8 cellular contexts compared by ENCODE assay signal in genomic region chr1:36149973-36150295, GRCh38. TPM values are rescaled to one million over a fixed set of nuclear protein-coding genes. Genes with fewer than 3 reads are reported as not detected.
DNase-seq lines count a peak whose midpoint lies in the region; ATAC-seq and TF ChIP-seq lines count a peak whose summit lies in the region.

No MANE protein-coding gene starts in this region.

- TF ChIP-seq CTCF in right lobe of liver (IDR thresholded peaks at IDR 0.05) (no peak), tibial artery (IDR thresholded peaks at IDR 0.05) (no peak)

- WGBS in right lobe of liver (ENCODE audit: insufficient coverage, low coverage, low lambda C conversion rate, missing lambda C conversion rate): 22% methylated on average over 5 of the region's 6 CpGs

- peaks cover 14% of the 10 kb centered on the region for H3K36me3 Mint-ChIP-seq in activated naive CD8-positive, alpha-beta T cell treated with anti-CD3 and anti-CD28 coated beads for 36 hours

- peak overlapping the region; percentile 95 for H3K27ac Mint-ChIP-seq in activated naive CD8-positive, alpha-beta T cell treated with anti-CD3 and anti-CD28 coated beads for 36 hours

- no peaks in the 10 kb centered on the region for H3K9me3 ChIP-seq in right lobe of liver
- no peaks in the 10 kb centered on the region for H3K9me3 ChIP-seq in tibial artery

- no peaks in the 10 kb centered on the region for H3K36me3 ChIP-seq in right lobe of liver
- H3K36me3 ChIP-seq in tibial artery: peaks cover 0 to 5% (median 3%) of the 10 kb centered on the region in 3 donors

- no peaks in the 10 kb centered on the region for H3K27me3 Mint-ChIP-seq in activated naive CD8-positive, alpha-beta T cell treated with anti-CD3 and anti-CD28 coated beads for 36 hours

- intact Hi-C loops in right lobe of liver (cut with DNase I): loop anchor here (5.0 kb wide), 1 partner anchor 37 kb away; no protein-coding TSS in a partner anchor
- intact Hi-C loops in tibial artery (cut with DNase I; ENCODE audit: low total_unique reads): loop anchor here (2.0 to 5.0 kb wide), 2 partner anchors 37 to 75 kb away; partner anchors contain the start of gene THRAP3
- intact Hi-C loops in left colon (cut with DNase I, micrococcal nuclease): loop anchor here in 1 of 2 donors (5.0 kb wide), 1 partner anchor 137 kb away; no protein-coding TSS in a partner anchor

- no peak overlapping the region for H3K4me3 ChIP-seq in right lobe of liver
- peak overlapping the region; percentile 84 to 93 for H3K4me3 ChIP-seq in tibial artery

- H3K4me1 ChIP-seq in right lobe of liver: peaks cover 0 to 39% (median 13%) of the 10 kb centered on the region in 4 donors
- peaks cover 0 to 67% (median 39%) of the 10 kb centered on the region in 4 donors for H3K4me1 ChIP-seq in tibial artery

- no peaks in the 10 kb centered on the region for H3K27me3 ChIP-seq in right lobe of liver
- H3K27me3 ChIP-seq in tibial artery: no peaks in the 10 kb centered on the region

- TF ChIP-seq POLR2A in right lobe of liver (IDR thresholded peaks at IDR 0.05): no peak

- no peaks in the 10 kb centered on the region for H3K9me3 Mint-ChIP-seq in activated naive CD8-positive, alpha-beta T cell treated with anti-CD3 and anti-CD28 coated beads for 36 hours

- ATAC-seq in right lobe of liver (no peak), GM21528 (IDR thresholded peaks at IDR 0.05; ENCODE audit: low FRiP score, unreplicated experiment) (no peak), left colon (no peak), GM18909 (IDR thresholded peaks at IDR 0.05; ENCODE audit: poor library complexity, unreplicated experiment) (no peak)

- peak overlapping the region; percentile 93 for H3K4me3 Mint-ChIP-seq in activated naive CD8-positive, alpha-beta T cell treated with anti-CD3 and anti-CD28 coated beads for 36 hours

- H3K4me1 Mint-ChIP-seq in activated naive CD8-positive, alpha-beta T cell treated with anti-CD3 and anti-CD28 coated beads for 36 hours: peaks cover 58% of the 10 kb centered on the region

- H3K27ac ChIP-seq in right lobe of liver (peak overlapping the region; percentile 55 to 95 (median 81)), tibial artery (peak overlapping the region; percentile 89 to 100)

- peak; percentile 60 for DNase-seq in activated CD8-positive, alpha-beta memory T cell treated with anti-CD3 and anti-CD28 coated beads, Interleukin-2, amount 50 U/mL, for 48 hours
- no peak for DNase-seq in activated CD8-positive, alpha-beta memory T cell treated with anti-CD3 and anti-CD28 coated beads, Interleukin-2, amount 50 U/mL, for 4 hours
- no peak for DNase-seq in activated naive CD8-positive, alpha-beta T cell treated with anti-CD3 and anti-CD28 coated beads for 36 hours
- no peak for DNase-seq in right lobe of liver
- peak in 1 of 2 donors; percentile 81 for DNase-seq in tibial artery
- no peak for DNase-seq in left colon

RNA-seq across cellular contexts. Expression of gene TRAPPC3, which starts 0.6 kb away (rescaled TPM):
- total RNA-seq in activated naive CD8-positive, alpha-beta T cell treated with anti-CD3 and anti-CD28 coated beads for 36 hours: 10 to 100 TPM; 58.0 to 59.4 TPM
- total RNA-seq in right lobe of liver: 10 to 100 TPM; 26.0 to 52.4 (median 30.9) TPM
- total RNA-seq in left colon: 10 to 100 TPM; 62.4 to 63.0 TPM

RNA-seq across cellular contexts. Expression of gene MAP7D1, which starts 6.0 kb away (rescaled TPM):
- total RNA-seq in activated naive CD8-positive, alpha-beta T cell treated with anti-CD3 and anti-CD28 coated beads for 36 hours: 100 to 1,000 TPM; 158 to 168 TPM
- total RNA-seq in right lobe of liver (10 to 100 TPM; 10.2 to 28.2 (median 15.8) TPM), left colon (10 to 100 TPM; 38.3 to 62.5 TPM)

RNA-seq across cellular contexts. Expression of gene COL8A2, which starts 24.9 kb away (rescaled TPM):
- total RNA-seq in activated naive CD8-positive, alpha-beta T cell treated with anti-CD3 and anti-CD28 coated beads for 36 hours: 1 to 10 TPM; 1.8 to 1.9 TPM
- total RNA-seq in right lobe of liver (under 1 TPM; 0.18 to 0.74 (median 0.52) TPM), left colon (1 to 10 TPM in 1 of 2 donors, under 1 TPM in 1; 0.55 to 1.8 TPM)

Comparison
In these comparisons a context has a peak if more than half of its experiments do, and no peak if none do; other contexts are left out.
1. H3K4me3 ChIP-seq: peak in tibial artery (2 of 2); none in right lobe of liver (0 of 3).